Comparison of ENCODE assay signal across 8 cellular contexts in genomic region chr12:124913474-124914391, GRCh38. TPM values are rescaled to one million over a fixed set of nuclear protein-coding genes. Genes with fewer than 3 reads are reported as not detected.
DNase-seq lines count a peak whose midpoint lies in the region; ATAC-seq and TF ChIP-seq lines count a peak whose summit lies in the region.

No MANE protein-coding gene starts in this region.

- H3K79me2 ChIP-seq in DND-41 (ENCODE audit: insufficient read depth, low read length): peaks cover 48% of the 10 kb centered on the region

- H3K36me3 ChIP-seq in DND-41 (ENCODE audit: insufficient read depth, low read length): peaks cover 35% of the 10 kb centered on the region

- peaks cover 50% of the 10 kb centered on the region for H3K4me1 ChIP-seq in DND-41 (ENCODE audit: insufficient read depth, low read length)

- no peaks in the 10 kb centered on the region for H3K27me3 ChIP-seq in DND-41 (ENCODE audit: insufficient read depth, low read length, poor library complexity)

- H4K20me1 ChIP-seq in DND-41 (ENCODE audit: insufficient read depth, low read length): peaks cover 43% of the 10 kb centered on the region

- H3K9me3 ChIP-seq in DND-41 (ENCODE audit: insufficient read depth, low read length, severe bottlenecking): no peaks in the 10 kb centered on the region

- no peak overlapping the region for H2AFZ ChIP-seq in DND-41 (ENCODE audit: low read depth, low read length)

- peak overlapping the region; percentile 82 for H3K4me2 ChIP-seq in DND-41 (ENCODE audit: insufficient read depth, low read length)

- peak; percentile 82 for DNase-seq in DND-41
- DNase-seq in T-helper 2 cell: peak; percentile 75 to 94 (median 90)
- DNase-seq in cardiac fibroblast (ENCODE audit: low read depth in 2 of 2): peak; percentile 72 to 83
- DNase-seq in left colon: peak; percentile 94 to 98
- peak; percentile 90 to 92 for DNase-seq in stimulated activated CD4-positive, alpha-beta T cell treated with anti-CD3 and anti-CD28 coated beads, Interleukin-2, amount 100 ng/mL, for 48 hours
- DNase-seq in amygdala (lab: John Stamatoyannopoulos, UW): no peak
- DNase-seq in DMS 273 treated with DMSO at 0.1 percent for 48 hours (lab: John Stamatoyannopoulos, UW): no peak

- TF ChIP-seq CTCF in DND-41 (IDR thresholded peaks at IDR 0.05; ENCODE audit: borderline replicate concordance, extremely low read depth, low read length, poor library complexity, severe bottlenecking) (peak; percentile 71), cardiac fibroblast (IDR thresholded peaks at IDR 0.05; ENCODE audit: low read depth, low read length) (peak; percentile 47)

- peak overlapping the region; percentile 100 for H3K27ac ChIP-seq in DND-41 (ENCODE audit: low read length)

- H3K9ac ChIP-seq in DND-41 (ENCODE audit: low read depth, low read length): peak overlapping the region; percentile 80

- ATAC-seq in DND-41 (ENCODE audit: insufficient read depth, low read depth): peak; percentile 8; the same call in 1 of the 3 replicates
- peak; percentile 12 for ATAC-seq in HG02840 (IDR thresholded peaks at IDR 0.05; ENCODE audit: low FRiP score, unreplicated experiment)
- peak; percentile 50 for ATAC-seq in left colon

- intact Hi-C loops in left colon (cut with DNase I, micrococcal nuclease): no loop called here

- H3K4me3 ChIP-seq in DND-41 (ENCODE audit: low read depth in 1 of 2, low read length in 2 of 2) (peak overlapping the region; percentile 73 to 94), cardiac fibroblast (replicated peaks in 1 of 2; ENCODE audit: low read depth in 2 of 2, low read length in 2 of 2) (peak overlapping the region; percentile 95 to 98)

RNA-seq across cellular contexts. Expression of gene UBC, which starts 0.7 kb away (rescaled TPM):
- total RNA-seq in left colon: 1,000 to 10,000 TPM; 1,187 to 1,359 TPM

RNA-seq across cellular contexts. Expression of gene SCARB1, which starts 50.1 kb away (rescaled TPM):
- 10 to 100 TPM; 39.1 to 66.1 TPM for total RNA-seq in left colon

Comparison
In these comparisons a context has a peak if more than half of its experiments do, and no peak if none do; other contexts are left out.
1. DNase-seq: peak in DND-41 (single experiment), T-helper 2 cell (5 of 5), cardiac fibroblast (2 of 2), left colon (2 of 2) and stimulated activated CD4-positive, alpha-beta T cell treated with anti-CD3 and anti-CD28 coated beads, Interleukin-2, amount 100 ng/mL, for 48 hours (2 of 2); none in amygdala (0 of 56) and DMS 273 treated with DMSO at 0.1 percent for 48 hours (single experiment).
2. Peak in every context shown above with its lines, with median percentiles within 50 percentile points of each other: ATAC-seq.